ENCODE assay signal across 17 cellular contexts in genomic region chr9:132679946-132680620, GRCh38. TPM values are rescaled to one million over a fixed set of nuclear protein-coding genes. Genes with fewer than 3 reads are reported as not detected.
DNase-seq lines count a peak whose midpoint lies in the region; ATAC-seq lines count a peak whose summit lies in the region.
"Had no signal": no experiment of that assay in that cellular context is flagged by ENCODE, and none has a peak within 500 bp of the region (broad histone marks: within the 10 kb centered on the region; RNA-seq: fewer than 3 reads in every experiment).

No MANE protein-coding gene starts in this region.

- H3K4me1 Mint-ChIP-seq in activated T-cell treated with anti-CD3 and anti-CD28 coated beads, Interleukin-2, amount 50 U/mL, for 24 hours (ENCODE audit: low read depth) = peaks cover 50% of the 10 kb centered on the region
- H3K4me1 Mint-ChIP-seq in activated CD8-positive, alpha-beta T cell treated with anti-CD3 and anti-CD28 coated beads, Interleukin-2, amount 10 ng/mL, durations not matched to agents 7 days and 5 days (ENCODE audit: low read depth) = peaks cover 32% of the 10 kb centered on the region
- peaks cover 41% of the 10 kb centered on the region for H3K4me1 Mint-ChIP-seq in stimulated activated effector memory CD8-positive, alpha-beta T cell treated with anti-CD3 and anti-CD28 coated beads, Interleukin-12 subunit alpha, Interleukin-12 subunit beta, amount 100 ng/mL, for 72 hours
- H3K4me1 Mint-ChIP-seq: CD14-positive monocyte had no signal

- H3K9me3 Mint-ChIP-seq in activated T-cell treated with anti-CD3 and anti-CD28 coated beads, Interleukin-2, amount 50 U/mL, for 24 hours = no peaks in the 10 kb centered on the region
- H3K9me3 Mint-ChIP-seq in activated CD8-positive, alpha-beta T cell treated with anti-CD3 and anti-CD28 coated beads, Interleukin-2, amount 10 ng/mL, durations not matched to agents 7 days and 5 days (ENCODE audit: insufficient read depth) = no peaks in the 10 kb centered on the region
- H3K9me3 Mint-ChIP-seq in stimulated activated effector memory CD8-positive, alpha-beta T cell treated with anti-CD3 and anti-CD28 coated beads, Interleukin-12 subunit alpha, Interleukin-12 subunit beta, amount 100 ng/mL, for 72 hours = no peaks in the 10 kb centered on the region
- H3K9me3 Mint-ChIP-seq: CD14-positive monocyte had no signal

- CTCF ChIA-PET in activated CD8-positive, alpha-beta T cell treated with anti-CD3 and anti-CD28 coated beads, Interleukin-2, amount 10 ng/mL, durations not matched to agents 7 days and 5 days (lab: Charles Lee) = interaction anchor here (1.0 kb wide), 1 partner anchor 10 kb away, joined by 7 read pairs; the partner anchor contains the start of genes DDX31 and GTF3C4

- peaks cover 90% of the 10 kb centered on the region for H3K36me3 Mint-ChIP-seq in activated T-cell treated with anti-CD3 and anti-CD28 coated beads, Interleukin-2, amount 50 U/mL, for 24 hours (ENCODE audit: low read depth)
- H3K36me3 Mint-ChIP-seq in activated CD8-positive, alpha-beta T cell treated with anti-CD3 and anti-CD28 coated beads, Interleukin-2, amount 10 ng/mL, durations not matched to agents 7 days and 5 days (ENCODE audit: low read depth) = peaks cover 53% of the 10 kb centered on the region
- H3K36me3 Mint-ChIP-seq in stimulated activated effector memory CD8-positive, alpha-beta T cell treated with anti-CD3 and anti-CD28 coated beads, Interleukin-12 subunit alpha, Interleukin-12 subunit beta, amount 100 ng/mL, for 72 hours = peaks cover 81% of the 10 kb centered on the region

- no peak for DNase-seq in activated T-cell treated with anti-CD3 and anti-CD28 coated beads, Interleukin-2, amount 50 U/mL, for 24 hours
- no peak for DNase-seq in activated T-cell treated with anti-CD3 and anti-CD28 coated beads, Interleukin-2, amount 50 U/mL, for 1 hour
- DNase-seq in activated CD8-positive, alpha-beta T cell treated with anti-CD3 and anti-CD28 coated beads, Interleukin-2, amount 10 ng/mL, durations not matched to agents 7 days and 5 days = no peak
- no peak for DNase-seq in stimulated activated effector memory CD8-positive, alpha-beta T cell treated with anti-CD3 and anti-CD28 coated beads, Interleukin-12 subunit alpha, Interleukin-12 subunit beta, amount 100 ng/mL, for 72 hours (ENCODE audit: low spot score in 2 of 2)
- DNase-seq in DMS 273 treated with DMSO at 0.1 percent for 48 hours (lab: John Stamatoyannopoulos, UW) = no peak
- DNase-seq in COR-L47 (lab: John Stamatoyannopoulos, UW) = no peak
- DNase-seq: Caco-2, DMS53, KG1, MM.1S, NCI-H1105 treated with DMSO at 0.1 percent for 48 hours, NCI-H187 treated with DMSO at 0.1 percent for 48 hours, NCI-H774 had no signal

- no peak overlapping the region for H3K4me3 Mint-ChIP-seq in activated T-cell treated with anti-CD3 and anti-CD28 coated beads, Interleukin-2, amount 50 U/mL, for 24 hours
- H3K4me3 Mint-ChIP-seq in activated CD8-positive, alpha-beta T cell treated with anti-CD3 and anti-CD28 coated beads, Interleukin-2, amount 10 ng/mL, durations not matched to agents 7 days and 5 days = no peak overlapping the region
- H3K4me3 Mint-ChIP-seq in stimulated activated effector memory CD8-positive, alpha-beta T cell treated with anti-CD3 and anti-CD28 coated beads, Interleukin-12 subunit alpha, Interleukin-12 subunit beta, amount 100 ng/mL, for 72 hours = no peak overlapping the region
- H3K4me3 Mint-ChIP-seq: CD14-positive monocyte had no signal

- peak overlapping the region; percentile 84 for H3K27ac Mint-ChIP-seq in activated T-cell treated with anti-CD3 and anti-CD28 coated beads, Interleukin-2, amount 50 U/mL, for 24 hours
- H3K27ac Mint-ChIP-seq in activated CD8-positive, alpha-beta T cell treated with anti-CD3 and anti-CD28 coated beads, Interleukin-2, amount 10 ng/mL, durations not matched to agents 7 days and 5 days = no peak overlapping the region
- no peak overlapping the region for H3K27ac Mint-ChIP-seq in stimulated activated effector memory CD8-positive, alpha-beta T cell treated with anti-CD3 and anti-CD28 coated beads, Interleukin-12 subunit alpha, Interleukin-12 subunit beta, amount 100 ng/mL, for 72 hours
- H3K27ac Mint-ChIP-seq: CD14-positive monocyte had no signal

- ATAC-seq in GM21390 (IDR thresholded peaks at IDR 0.05; ENCODE audit: unreplicated experiment) (peak; percentile 53), GM18870 (IDR thresholded peaks at IDR 0.05; ENCODE audit: unreplicated experiment) (no peak)
- peak; percentile 49 for ATAC-seq in activated CD8-positive, alpha-beta T cell treated with anti-CD3 and anti-CD28 coated beads, Interleukin-2, amount 10 ng/mL, durations not matched to agents 7 days and 5 days
- peak; percentile 90 for ATAC-seq in stimulated activated effector memory CD8-positive, alpha-beta T cell treated with anti-CD3 and anti-CD28 coated beads, Interleukin-12 subunit alpha, Interleukin-12 subunit beta, amount 100 ng/mL, for 72 hours
- ATAC-seq: A549 had no signal

- no peaks in the 10 kb centered on the region for H3K27me3 Mint-ChIP-seq in activated T-cell treated with anti-CD3 and anti-CD28 coated beads, Interleukin-2, amount 50 U/mL, for 24 hours
- H3K27me3 Mint-ChIP-seq in activated CD8-positive, alpha-beta T cell treated with anti-CD3 and anti-CD28 coated beads, Interleukin-2, amount 10 ng/mL, durations not matched to agents 7 days and 5 days (ENCODE audit: low read depth) = no peaks in the 10 kb centered on the region

- POLR2A ChIA-PET in activated CD8-positive, alpha-beta T cell treated with anti-CD3 and anti-CD28 coated beads, Interleukin-2, amount 10 ng/mL, durations not matched to agents 7 days and 5 days (lab: Charles Lee) = interaction anchor here (2.2 kb wide), 1 partner anchor 9 kb away, joined by 8 read pairs; the partner anchor contains the start of genes DDX31 and GTF3C4

RNA-seq across cellular contexts. Expression of gene GTF3C4, which starts 9.8 kb away (rescaled TPM):
- 10 to 100 TPM; 12.2 to 13.0 TPM for total RNA-seq in activated CD8-positive, alpha-beta T cell treated with anti-CD3 and anti-CD28 coated beads, Interleukin-2, amount 10 ng/mL, durations not matched to agents 7 days and 5 days

RNA-seq across cellular contexts. Expression of gene DDX31, which starts 10.3 kb away (rescaled TPM):
- total RNA-seq in activated CD8-positive, alpha-beta T cell treated with anti-CD3 and anti-CD28 coated beads, Interleukin-2, amount 10 ng/mL, durations not matched to agents 7 days and 5 days = 10 to 100 TPM; 12.6 to 13.2 TPM
